Comparison of ENCODE assay signal across 16 cellular contexts in the genomic region with DNA sequence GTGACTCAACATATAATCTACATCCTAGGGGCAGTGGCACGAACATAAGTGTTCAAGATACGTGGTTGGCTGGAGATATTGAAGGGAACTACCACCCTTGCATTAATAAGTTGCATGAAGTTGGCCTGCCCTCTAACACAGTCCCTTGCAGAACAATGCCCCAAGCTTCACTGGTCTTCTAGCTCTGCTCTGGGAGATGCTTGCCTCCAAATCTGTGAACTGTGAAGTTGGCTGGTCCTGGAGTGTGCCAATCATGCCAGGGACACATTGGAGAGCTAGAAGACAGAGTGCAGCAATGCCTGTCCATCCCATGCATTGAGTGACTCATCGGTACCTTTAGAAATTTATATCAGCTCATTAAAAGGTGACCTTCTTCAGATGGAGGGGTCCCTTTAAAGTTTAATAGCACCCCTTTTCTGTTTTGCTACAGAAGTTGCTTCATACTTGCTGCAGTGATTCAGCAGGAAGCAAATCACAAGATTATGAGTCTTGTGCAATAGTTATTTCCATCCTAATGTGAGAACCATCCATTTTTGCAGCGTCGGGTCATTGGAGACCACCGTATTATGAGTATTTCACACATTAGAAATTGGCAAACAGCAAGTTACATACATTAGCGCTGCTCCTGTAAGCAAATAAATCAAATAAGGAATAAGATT. TPM values are rescaled to one million over a fixed set of nuclear protein-coding genes. Genes with fewer than 3 reads are reported as not detected.
A peak's percentile ranks its signal among the peaks of the same experiment; 100 is the strongest.
DNase-seq lines count a peak whose midpoint lies in the region; ATAC-seq and TF ChIP-seq lines count a peak whose summit lies in the region.
"Had no signal": no experiment of that assay in that cellular context is flagged by ENCODE, and none has a peak within 500 bp of the region (broad histone marks: within the 10 kb centered on the region; RNA-seq: fewer than 3 reads in every experiment).

No MANE protein-coding gene starts in this region.

- H4K12ac ChIP-seq in trophoblast cell (ENCODE audit: low read depth, low read length): no peak overlapping the region

- H3K9me3 ChIP-seq in trophoblast cell (ENCODE audit: insufficient read depth, low read depth, low read length): no peaks in the 10 kb centered on the region
- H3K9me3 ChIP-seq: adrenal gland, stomach had no signal

- no peak overlapping the region for H2AFZ ChIP-seq in trophoblast cell (ENCODE audit: insufficient read depth, low read length, poor library complexity)

- no peak overlapping the region for H3K4ac ChIP-seq in trophoblast cell (ENCODE audit: low read depth, low read length)

- no peaks in the 10 kb centered on the region for H3K36me3 Mint-ChIP-seq in T-cell
- H3K36me3 Mint-ChIP-seq: activated CD4-positive, alpha-beta memory T cell treated with anti-CD3 and anti-CD28 coated beads for 36 hours had no signal

- H3K9ac ChIP-seq in trophoblast cell (ENCODE audit: low read length): peak overlapping the region; percentile 10

- H2AK5ac ChIP-seq in trophoblast cell (ENCODE audit: low read length): no peak overlapping the region

- H3K23ac ChIP-seq in trophoblast cell (ENCODE audit: low read length): no peak overlapping the region

- WGBS in trophoblast cell (ENCODE audit: extremely low coverage, insufficient coverage, insufficient read length): no CpG with 5 or more reads among the region's 7 CpGs

- no peaks in the 10 kb centered on the region for H3K27me3 ChIP-seq in trophoblast cell (ENCODE audit: insufficient read depth, low read length)
- H3K27me3 ChIP-seq: adrenal gland, stomach had no signal

- H4K8ac ChIP-seq in trophoblast cell (ENCODE audit: low read depth, low read length): no peak overlapping the region

- H3K27ac ChIP-seq in trophoblast cell (ENCODE audit: low read depth, low read length): no peak overlapping the region
- H3K27ac ChIP-seq: adrenal gland had no signal

- H3K79me1 ChIP-seq in trophoblast cell (ENCODE audit: low read length): no peaks in the 10 kb centered on the region

- H3K4me1 ChIP-seq in trophoblast cell (ENCODE audit: control insufficient read depth in 1 of 2, insufficient read depth in 2 of 2, low read length in 2 of 2): no peaks in the 10 kb centered on the region
- H3K4me1 ChIP-seq: stomach had no signal

- no peak overlapping the region for H2BK12ac ChIP-seq in trophoblast cell (ENCODE audit: low read length)

- POLR2A ChIA-PET in T-cell (lab: Charles Lee): no interaction called here

- no peaks in the 10 kb centered on the region for H3K4me1 Mint-ChIP-seq in T-cell

- H3K4me3 Mint-ChIP-seq in T-cell: no peak overlapping the region
- H3K4me3 Mint-ChIP-seq: activated CD4-positive, alpha-beta memory T cell treated with anti-CD3 and anti-CD28 coated beads for 36 hours; activated T-cell treated with anti-CD3 and anti-CD28 coated beads, Interleukin-2, amount 50 U/mL, for 72 hours had no signal

- peaks cover 0 to 4% (median 0%) of the 10 kb centered on the region in 3 donors for H3K9me3 Mint-ChIP-seq in T-cell
- H3K9me3 Mint-ChIP-seq: activated T-cell treated with anti-CD3 and anti-CD28 coated beads, Interleukin-2, amount 50 U/mL, for 72 hours had no signal

- H3K27me3 Mint-ChIP-seq in T-cell: peaks cover 3 to 33% of the 10 kb centered on the region in 2 donors

- H3K4me3 ChIP-seq in AG10803 (ENCODE audit: low read length): no peak overlapping the region
- no peak overlapping the region for H3K4me3 ChIP-seq in trophoblast cell (ENCODE audit: low read depth, low read length)
- H3K4me3 ChIP-seq: adrenal gland, stomach had no signal

- H3K4me2 ChIP-seq in trophoblast cell (ENCODE audit: low read length): no peak overlapping the region

- H3K36me3 ChIP-seq in trophoblast cell (ENCODE audit: control insufficient read depth in 1 of 2, insufficient read depth in 2 of 2, low read length in 2 of 2): no peaks in the 10 kb centered on the region
- H3K36me3 ChIP-seq: adrenal gland, stomach had no signal

- no peaks in the 10 kb centered on the region for H3K79me2 ChIP-seq in trophoblast cell (ENCODE audit: control insufficient read depth, insufficient read depth, low read length, poor library complexity)

- CTCF ChIA-PET in T-cell (lab: Charles Lee): no interaction called here

- H3K27ac Mint-ChIP-seq in T-cell: no peak overlapping the region
- H3K27ac Mint-ChIP-seq: activated CD4-positive, alpha-beta memory T cell treated with anti-CD3 and anti-CD28 coated beads for 36 hours; activated T-cell treated with anti-CD3 and anti-CD28 coated beads, Interleukin-2, amount 50 U/mL, for 72 hours had no signal

- no peak overlapping the region for H3K14ac ChIP-seq in trophoblast cell (ENCODE audit: low read length)

- H4K91ac ChIP-seq in trophoblast cell (ENCODE audit: low read depth, low read length): no peak overlapping the region

- no peak overlapping the region for H3K18ac ChIP-seq in trophoblast cell (ENCODE audit: low read length)

- peak; percentile 49 for DNase-seq in AG10803 (ENCODE audit: low read depth)
- peak; percentile 45 for DNase-seq in LHCN-M2 (ENCODE audit: low read depth)
- DNase-seq in fibroblast of gingiva (ENCODE audit: low read depth): peak; percentile 65
- no peak for DNase-seq in trophoblast cell
- no peak for DNase-seq in NCI-H524 treated with DMSO at 0.1 percent for 48 hours (lab: John Stamatoyannopoulos, UW)
- no peak for DNase-seq in SK-N-DZ (ENCODE audit: low spot score)
- no peak for DNase-seq in T-cell
- no peak for DNase-seq in stimulated activated CD4-positive, alpha-beta T cell treated with anti-CD3 and anti-CD28 coated beads, Interleukin-2, amount 100 ng/mL, for 24 hours
- DNase-seq: activated CD4-positive, alpha-beta memory T cell treated with anti-CD3 and anti-CD28 coated beads for 36 hours; activated T-cell treated with anti-CD3 and anti-CD28 coated beads, Interleukin-2, amount 50 U/mL, for 72 hours; C1 segment of cervical spinal cord; KG1; NCI-H146; NCI-H345; stomach had no signal

- no peak for TF ChIP-seq CTCF in AG10803 (conservative IDR thresholded peaks at IDR 0.05; ENCODE audit: low read length)

- H2BK5ac ChIP-seq in trophoblast cell (ENCODE audit: low read depth, low read length, poor library complexity): no peak overlapping the region

- no peak for ATAC-seq in T-cell (replicated peaks in 1 of 4)
- ATAC-seq: activated T-cell treated with anti-CD3 and anti-CD28 coated beads, Interleukin-2, amount 50 U/mL, for 72 hours had no signal

- H2BK120ac ChIP-seq in trophoblast cell (ENCODE audit: insufficient read depth, low read length, poor library complexity): no peak overlapping the region

RNA-seq across cellular contexts. Expression of a gene that starts 55.2 kb away (rescaled TPM):
- total RNA-seq in LHCN-M2 (2014; rRNA removed): 5.1 and 7.7 TPM in 2 replicates
- 13.2 TPM for polyA plus RNA-seq in LHCN-M2 (2012)
- 25.4 and 25.6 TPM in 2 replicates for polyA plus RNA-seq in trophoblast cell (2013)
- 6.1 and 8.1 TPM in 2 replicates for polyA plus RNA-seq in SK-N-DZ (2014; cell fraction: cytosol; rRNA removed)
- polyA plus RNA-seq in SK-N-DZ (2014; cell fraction: nucleus; rRNA removed): 5.6 and 13.4 TPM in 2 replicates
- under 1 TPM; 0.18 to 0.58 (median 0.30) TPM for total RNA-seq in T-cell

Comparison
In these comparisons a context has a peak if more than half of its experiments do, and no peak if none do; other contexts are left out.
1. DNase-seq: peak in AG10803 (single experiment), LHCN-M2 (single experiment) and fibroblast of gingiva (single experiment); none in trophoblast cell (0 of 2), NCI-H524 treated with DMSO at 0.1 percent for 48 hours (single experiment), SK-N-DZ (single experiment), T-cell (0 of 34) and stimulated activated CD4-positive, alpha-beta T cell treated with anti-CD3 and anti-CD28 coated beads, Interleukin-2, amount 100 ng/mL, for 24 hours (0 of 2).